Comparison of ENCODE assay signal across 8 cellular contexts in genomic region chr2:63840785-63841253, GRCh38. TPM values are rescaled to one million over a fixed set of nuclear protein-coding genes. Genes with fewer than 3 reads are reported as not detected.
DNase-seq lines count a peak whose midpoint lies in the region; ATAC-seq lines count a peak whose summit lies in the region.

No MANE protein-coding gene starts in this region.

- H3K9me3 Mint-ChIP-seq in activated CD4-positive, alpha-beta T cell treated with anti-CD3 and anti-CD28 coated beads, Interleukin-2, amount 10 ng/mL, durations not matched to agents 7 days and 5 days: no peaks in the 10 kb centered on the region

- H3K36me3 Mint-ChIP-seq in activated CD4-positive, alpha-beta T cell treated with anti-CD3 and anti-CD28 coated beads, Interleukin-2, amount 10 ng/mL, durations not matched to agents 7 days and 5 days (ENCODE audit: low read depth): peaks cover 43% of the 10 kb centered on the region

- peak overlapping the region; percentile 96 for H3K27ac Mint-ChIP-seq in activated CD4-positive, alpha-beta T cell treated with anti-CD3 and anti-CD28 coated beads, Interleukin-2, amount 10 ng/mL, durations not matched to agents 7 days and 5 days

- peaks cover 7% of the 10 kb centered on the region for H3K27me3 Mint-ChIP-seq in activated CD4-positive, alpha-beta T cell treated with anti-CD3 and anti-CD28 coated beads, Interleukin-2, amount 10 ng/mL, durations not matched to agents 7 days and 5 days

- CTCF ChIA-PET in activated CD4-positive, alpha-beta T cell treated with anti-CD3 and anti-CD28 coated beads, Interleukin-2, amount 10 ng/mL, durations not matched to agents 7 days and 5 days (lab: Charles Lee): interaction anchor here (0.7 to 3.9 kb wide), 3 partner anchors 12 to 36 kb away, joined by 3 to 27 read pairs (median 4); no protein-coding TSS in a partner anchor

- POLR2A ChIA-PET in activated CD4-positive, alpha-beta T cell treated with anti-CD3 and anti-CD28 coated beads, Interleukin-2, amount 10 ng/mL, durations not matched to agents 7 days and 5 days (lab: Charles Lee): interaction anchor here (3.4 kb wide), 1 partner anchor 14 kb away, joined by 36 read pairs; no protein-coding TSS in a partner anchor

- peak; percentile 83 for ATAC-seq in GM19351 (IDR thresholded peaks at IDR 0.05; ENCODE audit: unreplicated experiment)
- peak; percentile 87 for ATAC-seq in HG03520 (IDR thresholded peaks at IDR 0.05; ENCODE audit: unreplicated experiment)

- peaks cover 48% of the 10 kb centered on the region for H3K4me1 Mint-ChIP-seq in activated CD4-positive, alpha-beta T cell treated with anti-CD3 and anti-CD28 coated beads, Interleukin-2, amount 10 ng/mL, durations not matched to agents 7 days and 5 days

- peak overlapping the region; percentile 97 for H3K4me3 Mint-ChIP-seq in activated CD4-positive, alpha-beta T cell treated with anti-CD3 and anti-CD28 coated beads, Interleukin-2, amount 10 ng/mL, durations not matched to agents 7 days and 5 days

- DNase-seq in C1 segment of cervical spinal cord (lab: John Stamatoyannopoulos, UW): peak; percentile 56 to 99 (median 96)
- peak; percentile 95 for DNase-seq in NCI-H526 treated with DMSO at 0.1 percent for 48 hours (lab: John Stamatoyannopoulos, UW)
- peak; percentile 98 for DNase-seq in activated CD4-positive, alpha-beta T cell treated with anti-CD3 and anti-CD28 coated beads, Interleukin-2, amount 10 ng/mL, durations not matched to agents 7 days and 5 days
- peak; percentile 57 for DNase-seq in cortex of kidney (lab: John Stamatoyannopoulos, UW)
- DNase-seq in left kidney (ENCODE audit: low read depth, low spot score): peak; percentile 99
- peak; percentile 98 for DNase-seq in stimulated activated CD4-positive, alpha-beta T cell treated with anti-CD3 and anti-CD28 coated beads, Interleukin-1b, Interleukin-23, amount 100 ng/mL, for 48 hours

RNA-seq across cellular contexts. Expression of gene UGP2, which starts 0.9 kb away (rescaled TPM):
- 100 to 1,000 TPM; 140 to 181 TPM for total RNA-seq in activated CD4-positive, alpha-beta T cell treated with anti-CD3 and anti-CD28 coated beads, Interleukin-2, amount 10 ng/mL, durations not matched to agents 7 days and 5 days

Comparison
In these comparisons a context has a peak if more than half of its experiments do, and no peak if none do; other contexts are left out.
1. Peak in every context shown above with its lines: DNase-seq and ATAC-seq.